Comparison of ENCODE assay signal across 9 cellular contexts in the genomic region with DNA sequence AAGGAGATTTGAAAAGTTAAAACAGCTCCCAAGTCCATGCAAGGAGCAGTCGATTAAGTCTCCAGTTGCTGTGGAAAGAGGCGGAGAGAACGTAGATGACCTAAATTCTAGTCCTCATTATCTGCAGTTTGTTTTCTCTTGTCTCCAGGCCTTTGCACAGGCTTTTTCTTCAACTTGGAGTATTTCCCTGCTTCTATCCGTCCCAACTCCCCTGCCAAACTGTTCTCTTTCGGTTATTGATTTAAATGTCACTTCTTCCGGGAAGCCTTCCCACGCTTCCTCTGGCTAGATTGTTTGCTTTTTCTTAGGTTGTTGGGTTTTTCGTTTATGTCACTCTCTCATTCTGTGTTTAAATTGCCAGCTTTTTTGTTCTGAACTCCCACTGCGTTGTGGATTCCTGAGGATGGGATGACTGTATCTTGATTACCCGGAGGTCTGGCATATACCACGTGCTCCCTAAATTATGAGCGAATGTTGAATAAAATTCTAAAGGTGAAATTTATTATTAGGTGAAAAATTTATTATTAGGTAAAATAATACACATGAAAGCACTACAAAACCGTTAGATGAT. TPM values are rescaled to one million over a fixed set of nuclear protein-coding genes. Genes with fewer than 3 reads are reported as not detected.
A peak's percentile ranks its signal among the peaks of the same experiment; 100 is the strongest.
DNase-seq lines count a peak whose midpoint lies in the region; ATAC-seq, FAIRE-seq and TF ChIP-seq lines count a peak whose summit lies in the region.
"Had no signal": no experiment of that assay in that cellular context is flagged by ENCODE, and none has a peak within 500 bp of the region (broad histone marks: within the 10 kb centered on the region; RNA-seq: fewer than 3 reads in every experiment).

No MANE protein-coding gene starts in this region.

- H3K36me3 ChIP-seq in DND-41 (ENCODE audit: insufficient read depth, low read length) (peaks cover 10% of the 10 kb centered on the region), Loucy (ENCODE audit: insufficient read depth, low read length) (no peaks in the 10 kb centered on the region), HepG2 (replicated peaks in 1 of 2; ENCODE audit: control insufficient read depth in 1 of 2, insufficient read depth in 2 of 2, low read length in 2 of 2) (peaks cover 0 to 3% of the 10 kb centered on the region in 2 experiments; a peak in 1 of 5 replicates), suprapubic skin (peaks cover 8% of the 10 kb centered on the region)

- H3K4me2 ChIP-seq in DND-41 (ENCODE audit: insufficient read depth, low read length) (peak overlapping the region; percentile 94), Loucy (ENCODE audit: low read depth, low read length, poor library complexity, severe bottlenecking) (peak overlapping the region; percentile 85), HepG2 (ENCODE audit: low read depth, low read length) (peak overlapping the region; percentile 91)

- TSS peak; percentile 76 for BruUV-seq in HepG2 (replicated peaks; lab: Mats Ljungman, UMichigan)

- ATAC-seq in DND-41 (ENCODE audit: insufficient read depth, low read depth) (peak; percentile 8), GM21717 (IDR thresholded peaks at IDR 0.05; ENCODE audit: unreplicated experiment) (peak; percentile 10), HepG2 (peak; percentile 9)

- intact Hi-C loops in HepG2 (cut with micrococcal nuclease; ENCODE audit: unreplicated experiment): loop anchor here (1.0 to 10.0 kb wide), 4 partner anchors 18 to 615 kb away; a partner anchor contains a TSS

- TF ChIP-seq RAD21 in HepG2 (CRISPR knock-in tag; IDR thresholded peaks at IDR 0.05): no peak

- peaks cover 54% of the 10 kb centered on the region for H3K4me1 Mint-ChIP-seq in brain

- peak overlapping the region; percentile 87 for H2AFZ ChIP-seq in DND-41 (ENCODE audit: low read depth, low read length)
- H2AFZ ChIP-seq in Loucy (ENCODE audit: low read length): peak overlapping the region; percentile 96
- H2AFZ ChIP-seq in HepG2 (ENCODE audit: low read length): peak overlapping the region; percentile 84

- TF ChIP-seq EP300 in HepG2 (IDR thresholded peaks at IDR 0.05; ENCODE audit: low read depth in 2 of 2, low read length in 2 of 2) (no peak), HepG2 (CRISPR knock-in tag; IDR thresholded peaks at IDR 0.05; ENCODE audit: borderline replicate concordance) (no peak), suprapubic skin (IDR thresholded peaks at IDR 0.05) (no peak)

- H3K9ac ChIP-seq in DND-41 (ENCODE audit: low read depth, low read length): peak overlapping the region; percentile 63
- peak overlapping the region; percentile 85 for H3K9ac ChIP-seq in Loucy (ENCODE audit: low read depth, low read length, poor library complexity, severe bottlenecking)
- peak overlapping the region; percentile 92 for H3K9ac ChIP-seq in HepG2 (ENCODE audit: insufficient read depth, low read depth, low read length)

- H3K9me2 ChIP-seq in Loucy (replicated peaks; ENCODE audit: low read depth, low read length): no peaks in the 10 kb centered on the region

- no peak for DNase-seq in DND-41
- peak; percentile 9 for DNase-seq in HepG2 (ENCODE audit: low spot score)
- DNase-seq in suprapubic skin (ENCODE audit: low spot score in 2 of 2): no peak
- no peak for DNase-seq in pons (ENCODE audit: low spot score)
- no peak for DNase-seq in activated CD4-positive, CD25-positive, alpha-beta regulatory T cell (lab: John Stamatoyannopoulos, UW)

- H3K27me3 Mint-ChIP-seq in brain: peaks cover 16% of the 10 kb centered on the region

- no peak for FAIRE-seq in HepG2 (lab: Jason Lieb, UNC)

- H3K27me3 ChIP-seq in DND-41 (ENCODE audit: insufficient read depth, low read length, poor library complexity) (no peaks in the 10 kb centered on the region), Loucy (ENCODE audit: insufficient read depth, low read length, poor library complexity, severe bottlenecking) (no peaks in the 10 kb centered on the region), HepG2 (ENCODE audit: control insufficient read depth in 1 of 2, insufficient read depth in 2 of 2, low read length in 2 of 2) (no peaks in the 10 kb centered on the region; a peak in 1 of 5 replicates), suprapubic skin (no peaks in the 10 kb centered on the region)

- peak overlapping the region; percentile 96 to 100 (median 98) for H3K4me3 Mint-ChIP-seq in brain

- in situ Hi-C loops in HepG2 (cut with HindIII; ENCODE audit: extremely low pct_ligation_motif_present, low pct_unique_long_range_greater_than_20kb): loop anchor here (25.0 kb wide), 1 partner anchor 633 kb away; no protein-coding TSS in a partner anchor

- H3K79me2 ChIP-seq in DND-41 (ENCODE audit: insufficient read depth, low read length) (peaks cover 46% of the 10 kb centered on the region), Loucy (ENCODE audit: insufficient read depth, low read length) (peaks cover 26% of the 10 kb centered on the region), HepG2 (ENCODE audit: insufficient read depth, low read length) (peaks cover 32% of the 10 kb centered on the region)

- H3K27ac Mint-ChIP-seq in brain: peak overlapping the region; percentile 96 to 99 (median 98)

- TF ChIP-seq POLR2A in HepG2 (IDR thresholded peaks at IDR 0.05; ENCODE audit: insufficient read depth in 1 of 2, low read depth in 2 of 2, low read length in 2 of 2): no peak
- no peak for TF ChIP-seq POLR2A in suprapubic skin (IDR thresholded peaks at IDR 0.05)

- no peaks in the 10 kb centered on the region for H3F3A ChIP-seq in Loucy (ENCODE audit: low read depth)

- WGBS in HepG2 (ENCODE audit: low lambda C conversion rate): 2% methylated on average over 13 of the region's 13 CpGs
- 2% methylated on average over 13 of the region's 13 CpGs for WGBS in suprapubic skin

- POLR2A ChIA-PET in HepG2 (lab: Yijun Ruan, JAX): interaction anchor here (0.8 to 3.0 kb wide), 9 partner anchors 10 to 616 kb away, joined by 3 to 41 read pairs (median 5); a partner anchor contains a TSS

- H3K4me1 ChIP-seq in DND-41 (ENCODE audit: insufficient read depth, low read length): peaks cover 38% of the 10 kb centered on the region
- peaks cover 45% of the 10 kb centered on the region for H3K4me1 ChIP-seq in Loucy (ENCODE audit: insufficient read depth, low read length, poor library complexity, severe bottlenecking)
- peaks cover 29% of the 10 kb centered on the region for H3K4me1 ChIP-seq in HepG2 (ENCODE audit: insufficient read depth, low read length)
- peaks cover 27% of the 10 kb centered on the region for H3K4me1 ChIP-seq in suprapubic skin

- TF ChIP-seq CTCF in DND-41 (IDR thresholded peaks at IDR 0.05; ENCODE audit: borderline replicate concordance, extremely low read depth, low read length, poor library complexity, severe bottlenecking) (no peak), Loucy (conservative IDR thresholded peaks at IDR 0.05; ENCODE audit: low read length) (no peak), brain (conservative IDR thresholded peaks at IDR 0.05) (no peak), HepG2 (CRISPR knock-in tag; IDR thresholded peaks at IDR 0.05) (no peak), suprapubic skin (IDR thresholded peaks at IDR 0.05) (no peak)

- H4K20me1 ChIP-seq in DND-41 (ENCODE audit: insufficient read depth, low read length) (no peaks in the 10 kb centered on the region), Loucy (ENCODE audit: insufficient read depth, low read length, poor library complexity, severe bottlenecking) (peaks cover 3% of the 10 kb centered on the region), HepG2 (ENCODE audit: insufficient read depth, low read length) (no peaks in the 10 kb centered on the region)

- H3K9me3 ChIP-seq in DND-41 (ENCODE audit: insufficient read depth, low read length, severe bottlenecking) (no peaks in the 10 kb centered on the region), Loucy (ENCODE audit: insufficient read depth, low read depth, low read length) (no peaks in the 10 kb centered on the region), HepG2 (ENCODE audit: low read length) (no peaks in the 10 kb centered on the region), suprapubic skin (no peaks in the 10 kb centered on the region)

- no peaks in the 10 kb centered on the region for H3K9me3 Mint-ChIP-seq in brain

- H3K4me3 ChIP-seq in DND-41 (ENCODE audit: low read depth in 1 of 2, low read length in 2 of 2) (peak overlapping the region; percentile 63 to 81), Loucy (ENCODE audit: low read length, poor library complexity, severe bottlenecking) (peak overlapping the region; percentile 97), HepG2 (replicated peaks in 1 of 3; ENCODE audit: insufficient read depth in 1 of 3, low read depth in 2 of 3, low read length in 3 of 3) (peak overlapping the region; percentile 79 to 88 (median 81)), suprapubic skin (peak overlapping the region; percentile 81)

- H3K36me3 Mint-ChIP-seq in brain: peaks cover 18% of the 10 kb centered on the region

- CTCF ChIA-PET in HepG2 (lab: Yijun Ruan, JAX; ENCODE audit: low intra/inter-chr PET ratio, low total read pairs): no interaction called here

- H3K27ac ChIP-seq in DND-41 (ENCODE audit: low read length) (peak overlapping the region; percentile 73), HepG2 (ENCODE audit: extremely low read length, insufficient read depth, low read length) (peak overlapping the region; percentile 79), suprapubic skin (peak overlapping the region; percentile 90)

RNA-seq across cellular contexts. Expression of a gene that starts 0.5 kb away (rescaled TPM):
- polyA plus RNA-seq in brain (ENCODE audit: insufficient read depth, low read depth, low replicate concordance) (21.0 TPM), HepG2 (2011; rRNA removed) (26.2 and 33.6 TPM in 2 replicates)
- total RNA-seq in HepG2 (2016; rRNA removed; fragmentation: Illumina TruSeq; extraction: Trizol) (54.8 and 81.8 TPM in 2 replicates), suprapubic skin (10 to 100 TPM; 32.4 to 38.4 (median 34.8) TPM)
- total RNA-seq in HepG2 (2016; cell fraction: cytosol; rRNA removed; fragmentation: Illumina TruSeq; extraction: Trizol; ENCODE audit: low read depth): 21.5 and 24.8 TPM in 2 replicates
- 56.1 and 83.6 TPM in 2 replicates for total RNA-seq in HepG2 (2016; cell fraction: insoluble cytoplasmic fraction; rRNA removed; fragmentation: Illumina TruSeq; extraction: Trizol)
- 45.7 and 58.4 TPM in 2 replicates for total RNA-seq in HepG2 (2016; cell fraction: membrane; rRNA removed; fragmentation: Illumina TruSeq; extraction: Trizol)
- 31.7 and 35.5 TPM in 2 replicates for total RNA-seq in HepG2 (2016; cell fraction: nucleus; rRNA removed; fragmentation: Illumina TruSeq; extraction: Trizol)
- 14.0 and 25.9 TPM in 2 replicates for polyA plus RNA-seq in HepG2 (2011; cell fraction: cytosol; rRNA removed)
- polyA plus RNA-seq in HepG2 (2011; cell fraction: nucleus; rRNA removed): 18.3 and 25.6 TPM in 2 replicates
- 35.0 and 42.8 TPM in 2 replicates for polyA plus RNA-seq in HepG2 (2012)
- 29.0 and 34.2 TPM in 2 replicates for polyA plus RNA-seq in HepG2 (2016; cell fraction: cytosol; fragmentation: Illumina TruSeq; extraction: Trizol; ENCODE audit: low read depth)
- polyA plus RNA-seq in HepG2 (2016; cell fraction: insoluble cytoplasmic fraction; fragmentation: Illumina TruSeq; extraction: Trizol; ENCODE audit: low read depth): 85.8 and 101 TPM in 2 replicates
- 52.1 and 54.7 TPM in 2 replicates for polyA plus RNA-seq in HepG2 (2016; cell fraction: membrane; fragmentation: Illumina TruSeq; extraction: Trizol; ENCODE audit: low read depth)
- polyA plus RNA-seq in HepG2 (2016; cell fraction: nucleus; fragmentation: Illumina TruSeq; extraction: Trizol; ENCODE audit: insufficient read depth, low read depth): 54.1 and 62.9 TPM in 2 replicates
- polyA minus RNA-seq in HepG2 (2011; rRNA and poly(A)+ RNA removed; ENCODE audit: low replicate concordance): 4.8 and 14.2 TPM in 2 replicates
- 7.8 and 8.5 TPM in 2 replicates for polyA minus RNA-seq in HepG2 (2011; cell fraction: cytosol; rRNA and poly(A)+ RNA removed)
- 17.3 and 18.0 TPM in 2 replicates for polyA minus RNA-seq in HepG2 (2011; cell fraction: nucleus; rRNA and poly(A)+ RNA removed)

RNA-seq across cellular contexts. Expression of a gene that starts 1.7 kb away (rescaled TPM):
- polyA plus RNA-seq in brain (ENCODE audit: insufficient read depth, low read depth, low replicate concordance) (12.9 TPM), HepG2 (2011; rRNA removed) (0.34 and 0.46 TPM in 2 replicates)
- total RNA-seq in HepG2 (2016; rRNA removed; fragmentation: Illumina TruSeq; extraction: Trizol) (1.0 and 1.1 TPM in 2 replicates), suprapubic skin (10 to 100 TPM; 37.9 to 71.5 (median 44.9) TPM)
- total RNA-seq in HepG2 (2016; cell fraction: cytosol; rRNA removed; fragmentation: Illumina TruSeq; extraction: Trizol; ENCODE audit: low read depth): 0.26 and 0.30 TPM in 2 replicates
- total RNA-seq in HepG2 (2016; cell fraction: insoluble cytoplasmic fraction; rRNA removed; fragmentation: Illumina TruSeq; extraction: Trizol): 0.73 and 0.87 TPM in 2 replicates
- total RNA-seq in HepG2 (2016; cell fraction: membrane; rRNA removed; fragmentation: Illumina TruSeq; extraction: Trizol): 0.48 and 1.1 TPM in 2 replicates
- 1.8 and 2.9 TPM in 2 replicates for total RNA-seq in HepG2 (2016; cell fraction: nucleus; rRNA removed; fragmentation: Illumina TruSeq; extraction: Trizol)
- 0.11 and 0.23 TPM in 2 replicates for polyA plus RNA-seq in HepG2 (2011; cell fraction: cytosol; rRNA removed)
- polyA plus RNA-seq in HepG2 (2011; cell fraction: nucleus; rRNA removed): 0.90 and 0.92 TPM in 2 replicates
- polyA plus RNA-seq in HepG2 (2012): 0.75 and 1.2 TPM in 2 replicates
- 0.08 TPM in 1 of 2 replicates, not detected in the other for polyA plus RNA-seq in HepG2 (2016; cell fraction: cytosol; fragmentation: Illumina TruSeq; extraction: Trizol; ENCODE audit: low read depth)
- polyA plus RNA-seq in HepG2 (2016; cell fraction: insoluble cytoplasmic fraction; fragmentation: Illumina TruSeq; extraction: Trizol; ENCODE audit: low read depth): 0.52 and 0.61 TPM in 2 replicates
- 0.21 and 0.35 TPM in 2 replicates for polyA plus RNA-seq in HepG2 (2016; cell fraction: membrane; fragmentation: Illumina TruSeq; extraction: Trizol; ENCODE audit: low read depth)
- polyA plus RNA-seq in HepG2 (2016; cell fraction: nucleus; fragmentation: Illumina TruSeq; extraction: Trizol; ENCODE audit: insufficient read depth, low read depth): 0.83 and 1.5 TPM in 2 replicates
- polyA minus RNA-seq in HepG2 (2011; rRNA and poly(A)+ RNA removed; ENCODE audit: low replicate concordance): 2.3 and 11.1 TPM in 2 replicates
- 0.59 and 0.97 TPM in 2 replicates for polyA minus RNA-seq in HepG2 (2011; cell fraction: cytosol; rRNA and poly(A)+ RNA removed)
- 9.3 and 12.7 TPM in 2 replicates for polyA minus RNA-seq in HepG2 (2011; cell fraction: nucleus; rRNA and poly(A)+ RNA removed)
- total RNA-seq: SK-MEL-5 had no signal

RNA-seq across cellular contexts. Expression of a gene that starts 18.9 kb away (rescaled TPM):
- polyA plus RNA-seq in brain (ENCODE audit: insufficient read depth, low read depth, low replicate concordance): 28.8 TPM
- 66.9 and 68.7 TPM in 2 replicates for total RNA-seq in HepG2 (2016; rRNA removed; fragmentation: Illumina TruSeq; extraction: Trizol)
- total RNA-seq in HepG2 (2016; cell fraction: cytosol; rRNA removed; fragmentation: Illumina TruSeq; extraction: Trizol; ENCODE audit: low read depth): 70.9 and 83.3 TPM in 2 replicates
- total RNA-seq in HepG2 (2016; cell fraction: insoluble cytoplasmic fraction; rRNA removed; fragmentation: Illumina TruSeq; extraction: Trizol): 67.5 and 67.8 TPM in 2 replicates
- 63.9 and 68.2 TPM in 2 replicates for total RNA-seq in HepG2 (2016; cell fraction: membrane; rRNA removed; fragmentation: Illumina TruSeq; extraction: Trizol)
- total RNA-seq in HepG2 (2016; cell fraction: nucleus; rRNA removed; fragmentation: Illumina TruSeq; extraction: Trizol): 33.4 and 36.6 TPM in 2 replicates
- 33.8 and 59.5 TPM in 2 replicates for polyA plus RNA-seq in HepG2 (2011; rRNA removed)
- polyA plus RNA-seq in HepG2 (2011; cell fraction: cytosol; rRNA removed): 21.4 and 31.6 TPM in 2 replicates
- 6.2 and 6.7 TPM in 2 replicates for polyA plus RNA-seq in HepG2 (2011; cell fraction: nucleus; rRNA removed)
- 29.2 and 35.7 TPM in 2 replicates for polyA plus RNA-seq in HepG2 (2012)
- 69.5 and 78.7 TPM in 2 replicates for polyA plus RNA-seq in HepG2 (2016; cell fraction: cytosol; fragmentation: Illumina TruSeq; extraction: Trizol; ENCODE audit: low read depth)
- 48.7 and 55.1 TPM in 2 replicates for polyA plus RNA-seq in HepG2 (2016; cell fraction: insoluble cytoplasmic fraction; fragmentation: Illumina TruSeq; extraction: Trizol; ENCODE audit: low read depth)
- polyA plus RNA-seq in HepG2 (2016; cell fraction: membrane; fragmentation: Illumina TruSeq; extraction: Trizol; ENCODE audit: low read depth): 51.3 and 53.8 TPM in 2 replicates
- 45.8 and 47.6 TPM in 2 replicates for polyA plus RNA-seq in HepG2 (2016; cell fraction: nucleus; fragmentation: Illumina TruSeq; extraction: Trizol; ENCODE audit: insufficient read depth, low read depth)
- polyA minus RNA-seq in HepG2 (2011; rRNA and poly(A)+ RNA removed; ENCODE audit: low replicate concordance): 9.7 and 17.8 TPM in 2 replicates
- polyA minus RNA-seq in HepG2 (2011; cell fraction: cytosol; rRNA and poly(A)+ RNA removed): 3.4 and 4.2 TPM in 2 replicates
- polyA minus RNA-seq in HepG2 (2011; cell fraction: nucleus; rRNA and poly(A)+ RNA removed): 6.8 and 10.1 TPM in 2 replicates
- 10 to 100 TPM; 13.9 to 19.4 (median 15.9) TPM for total RNA-seq in suprapubic skin

RNA-seq across cellular contexts. Expression of a gene that starts 36.1 kb away (rescaled TPM):
- polyA plus RNA-seq in brain (ENCODE audit: insufficient read depth, low read depth, low replicate concordance) (21.7 TPM), HepG2 (2011; rRNA removed) (30.6 and 31.1 TPM in 2 replicates)
- total RNA-seq in HepG2 (2016; rRNA removed; fragmentation: Illumina TruSeq; extraction: Trizol) (17.2 and 43.1 TPM in 2 replicates), suprapubic skin (10 to 100 TPM; 26.1 to 87.1 (median 32.8) TPM)
- 3.9 and 5.1 TPM in 2 replicates for total RNA-seq in HepG2 (2016; cell fraction: cytosol; rRNA removed; fragmentation: Illumina TruSeq; extraction: Trizol; ENCODE audit: low read depth)
- total RNA-seq in HepG2 (2016; cell fraction: insoluble cytoplasmic fraction; rRNA removed; fragmentation: Illumina TruSeq; extraction: Trizol): 17.1 and 41.7 TPM in 2 replicates
- total RNA-seq in HepG2 (2016; cell fraction: membrane; rRNA removed; fragmentation: Illumina TruSeq; extraction: Trizol): 8.8 and 10.3 TPM in 2 replicates
- total RNA-seq in HepG2 (2016; cell fraction: nucleus; rRNA removed; fragmentation: Illumina TruSeq; extraction: Trizol): 113 and 114 TPM in 2 replicates
- 9.3 and 10.4 TPM in 2 replicates for polyA plus RNA-seq in HepG2 (2011; cell fraction: cytosol; rRNA removed)
- polyA plus RNA-seq in HepG2 (2011; cell fraction: nucleus; rRNA removed): 173 and 179 TPM in 2 replicates
- 30.0 and 33.9 TPM in 2 replicates for polyA plus RNA-seq in HepG2 (2012)
- polyA plus RNA-seq in HepG2 (2016; cell fraction: cytosol; fragmentation: Illumina TruSeq; extraction: Trizol; ENCODE audit: low read depth): 1.7 and 3.1 TPM in 2 replicates
- 17.0 and 19.9 TPM in 2 replicates for polyA plus RNA-seq in HepG2 (2016; cell fraction: insoluble cytoplasmic fraction; fragmentation: Illumina TruSeq; extraction: Trizol; ENCODE audit: low read depth)
- 4.9 and 6.4 TPM in 2 replicates for polyA plus RNA-seq in HepG2 (2016; cell fraction: membrane; fragmentation: Illumina TruSeq; extraction: Trizol; ENCODE audit: low read depth)
- 164 and 170 TPM in 2 replicates for polyA plus RNA-seq in HepG2 (2016; cell fraction: nucleus; fragmentation: Illumina TruSeq; extraction: Trizol; ENCODE audit: insufficient read depth, low read depth)
- polyA minus RNA-seq in HepG2 (2011; rRNA and poly(A)+ RNA removed; ENCODE audit: low replicate concordance): 15.7 and 25.6 TPM in 2 replicates
- polyA minus RNA-seq in HepG2 (2011; cell fraction: cytosol; rRNA and poly(A)+ RNA removed): 8.6 and 12.7 TPM in 2 replicates
- 144 and 161 TPM in 2 replicates for polyA minus RNA-seq in HepG2 (2011; cell fraction: nucleus; rRNA and poly(A)+ RNA removed)

RNA-seq across cellular contexts. Expression of a gene that starts 57.1 kb away (rescaled TPM):
- 2.3 TPM for polyA plus RNA-seq in brain (ENCODE audit: insufficient read depth, low read depth, low replicate concordance)
- total RNA-seq in HepG2 (2016; rRNA removed; fragmentation: Illumina TruSeq; extraction: Trizol): 0.38 and 0.60 TPM in 2 replicates
- total RNA-seq in HepG2 (2016; cell fraction: cytosol; rRNA removed; fragmentation: Illumina TruSeq; extraction: Trizol; ENCODE audit: low read depth): not detected in 2 replicates
- 0.30 and 0.39 TPM in 2 replicates for total RNA-seq in HepG2 (2016; cell fraction: insoluble cytoplasmic fraction; rRNA removed; fragmentation: Illumina TruSeq; extraction: Trizol)
- not detected in 2 replicates for total RNA-seq in HepG2 (2016; cell fraction: membrane; rRNA removed; fragmentation: Illumina TruSeq; extraction: Trizol)
- 0.28 TPM in 1 of 2 replicates, not detected in the other for total RNA-seq in HepG2 (2016; cell fraction: nucleus; rRNA removed; fragmentation: Illumina TruSeq; extraction: Trizol)
- 0.13 TPM in 1 of 2 replicates, not detected in the other for polyA plus RNA-seq in HepG2 (2011; rRNA removed)
- 0.03 and 0.04 TPM in 2 replicates for polyA plus RNA-seq in HepG2 (2011; cell fraction: cytosol; rRNA removed)
- polyA plus RNA-seq in HepG2 (2011; cell fraction: nucleus; rRNA removed): not detected in 2 replicates
- not detected in 2 replicates for polyA plus RNA-seq in HepG2 (2012)
- polyA plus RNA-seq in HepG2 (2016; cell fraction: cytosol; fragmentation: Illumina TruSeq; extraction: Trizol; ENCODE audit: low read depth): not detected in 2 replicates
- 0.22 and 0.46 TPM in 2 replicates for polyA plus RNA-seq in HepG2 (2016; cell fraction: insoluble cytoplasmic fraction; fragmentation: Illumina TruSeq; extraction: Trizol; ENCODE audit: low read depth)
- polyA plus RNA-seq in HepG2 (2016; cell fraction: membrane; fragmentation: Illumina TruSeq; extraction: Trizol; ENCODE audit: low read depth): not detected in 2 replicates
- polyA plus RNA-seq in HepG2 (2016; cell fraction: nucleus; fragmentation: Illumina TruSeq; extraction: Trizol; ENCODE audit: insufficient read depth, low read depth): not detected in 2 replicates
- not detected in 2 replicates for polyA minus RNA-seq in HepG2 (2011; rRNA and poly(A)+ RNA removed; ENCODE audit: low replicate concordance)
- polyA minus RNA-seq in HepG2 (2011; cell fraction: cytosol; rRNA and poly(A)+ RNA removed): not detected in 2 replicates
- polyA minus RNA-seq in HepG2 (2011; cell fraction: nucleus; rRNA and poly(A)+ RNA removed): not detected in 2 replicates
- total RNA-seq in suprapubic skin: 1 to 10 TPM in 1 of 4 donors, under 1 TPM in 2, not detected in 1; 0.72 to 1.8 (median 0.94) TPM

Comparison
In these comparisons a context has a peak if more than half of its experiments do, and no peak if none do; other contexts are left out.
1. RNA of a gene that starts 1.7 kb away (total RNA-seq): 37.9 to 71.5 TPM in suprapubic skin; 0.26 to 2.9 TPM in HepG2; every median in the first group is over 4 times any median in the second.
2. Peak in every context shown above with its lines, with median percentiles within 50 percentile points of each other: ATAC-seq, H2AFZ ChIP-seq, H3K27ac ChIP-seq, H3K4me2 ChIP-seq, H3K4me3 ChIP-seq and H3K9ac ChIP-seq.